Comparison of ENCODE assay signal across 20 cellular contexts in the genomic region with DNA sequence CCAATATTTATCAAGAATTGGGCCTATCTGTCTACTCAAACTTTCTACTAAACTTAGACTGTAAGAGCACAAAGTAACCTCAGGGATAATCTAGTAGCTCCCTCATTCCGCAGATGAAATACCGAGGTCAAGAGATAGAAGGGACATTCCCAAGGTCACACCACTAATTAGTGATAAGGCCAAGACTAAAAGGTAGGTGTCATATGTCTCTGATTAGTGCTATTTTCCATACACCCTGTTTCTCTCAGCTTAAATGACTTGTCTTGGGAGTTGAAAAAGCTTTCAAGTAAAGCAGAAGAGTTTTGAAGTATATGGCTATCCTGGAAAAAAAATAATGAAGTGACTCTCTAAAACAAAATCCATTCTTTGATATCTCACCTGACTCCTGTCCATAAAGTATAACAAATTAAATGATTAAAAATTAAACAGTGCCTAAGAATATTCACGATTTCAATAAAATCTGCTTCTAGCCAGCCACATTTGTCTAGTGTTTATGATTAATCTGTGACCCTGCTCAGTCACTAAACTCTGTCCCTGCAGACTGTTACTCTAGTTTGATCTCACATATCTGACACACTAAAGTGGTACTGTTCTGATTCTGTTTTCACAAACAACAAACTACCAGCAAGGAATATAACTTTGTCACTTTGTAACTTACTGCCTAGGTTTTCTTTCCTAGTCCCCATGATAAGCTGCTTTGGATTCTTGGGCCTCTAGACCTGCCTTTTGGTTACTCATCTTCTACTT. TPM values are rescaled to one million over a fixed set of nuclear protein-coding genes. Genes with fewer than 3 reads are reported as not detected.
DNase-seq lines count a peak whose midpoint lies in the region; ATAC-seq, FAIRE-seq and TF ChIP-seq lines count a peak whose summit lies in the region.
"Had no signal": no experiment of that assay in that cellular context is flagged by ENCODE, and none has a peak within 500 bp of the region (broad histone marks: within the 10 kb centered on the region; RNA-seq: fewer than 3 reads in every experiment).

No MANE protein-coding gene starts in this region.

- H3K9me3 Mint-ChIP-seq in activated T-cell treated with anti-CD3 and anti-CD28 coated beads, Interleukin-2, amount 50 U/mL, for 4 hours: no peaks in the 10 kb centered on the region
- H3K9me3 Mint-ChIP-seq in astrocyte (ENCODE audit: unreplicated experiment): no peaks in the 10 kb centered on the region
- H3K9me3 Mint-ChIP-seq in stimulated activated memory B cell treated with anti-CD40 and anti-IgM and Interleukin-4, amounts not matched to agents 10 μg/mL and 1 μg/mL and 100 μg/mL, for 72 hours: no peaks in the 10 kb centered on the region
- H3K9me3 Mint-ChIP-seq in Calu3 (ENCODE audit: low read depth, unreplicated experiment): no peaks in the 10 kb centered on the region

- H3K4me3 ChIP-seq in Loucy (ENCODE audit: low read length, poor library complexity, severe bottlenecking) (peak overlapping the region; percentile 78), astrocyte (ENCODE audit: insufficient read depth, low read depth, low read length) (no peak overlapping the region), HAP-1 (no peak overlapping the region)
- H3K4me3 ChIP-seq: right atrium auricular region, SJSA1, thyroid gland had no signal

- H3K9ac ChIP-seq in Loucy (ENCODE audit: low read depth, low read length, poor library complexity, severe bottlenecking): peak overlapping the region; percentile 97
- no peak overlapping the region for H3K9ac ChIP-seq in astrocyte (ENCODE audit: low read length)

- no peaks in the 10 kb centered on the region for H3K9me2 ChIP-seq in Loucy (replicated peaks; ENCODE audit: low read depth, low read length)

- peak; percentile 55 to 58 for ATAC-seq in activated T-cell treated with anti-CD3 and anti-CD28 coated beads, Interleukin-2, amount 50 U/mL, for 4 hours
- no peak for ATAC-seq in stimulated activated memory B cell treated with anti-CD40 and anti-IgM and Interleukin-4, amounts not matched to agents 10 μg/mL and 1 μg/mL and 100 μg/mL, for 72 hours
- ATAC-seq: left ventricle myocardium superior, Panc1 had no signal

- CTCF ChIA-PET in Calu3 (lab: Charles Lee): no interaction called here

- H3K36me3 Mint-ChIP-seq in activated T-cell treated with anti-CD3 and anti-CD28 coated beads, Interleukin-2, amount 50 U/mL, for 4 hours (ENCODE audit: insufficient read depth): peaks cover 26% of the 10 kb centered on the region
- H3K36me3 Mint-ChIP-seq in astrocyte (ENCODE audit: low read depth, unreplicated experiment) (no peaks in the 10 kb centered on the region), Calu3 (ENCODE audit: insufficient read depth, unreplicated experiment) (no peaks in the 10 kb centered on the region)
- H3K36me3 Mint-ChIP-seq in stimulated activated memory B cell treated with anti-CD40 and anti-IgM and Interleukin-4, amounts not matched to agents 10 μg/mL and 1 μg/mL and 100 μg/mL, for 72 hours: peaks cover 12% of the 10 kb centered on the region

- H3K4me1 ChIP-seq in Loucy (ENCODE audit: insufficient read depth, low read length, poor library complexity, severe bottlenecking) (peaks cover 67% of the 10 kb centered on the region), astrocyte (ENCODE audit: insufficient read depth, low read length) (no peaks in the 10 kb centered on the region), HAP-1 (no peaks in the 10 kb centered on the region)
- H3K4me1 ChIP-seq: right atrium auricular region, SJSA1 had no signal

- TF ChIP-seq CTCF in Loucy (conservative IDR thresholded peaks at IDR 0.05; ENCODE audit: low read length): no peak
- no peak for TF ChIP-seq CTCF in astrocyte (IDR thresholded peaks at IDR 0.05; ENCODE audit: insufficient read depth, low read depth, low read length)
- no peak for TF ChIP-seq CTCF in Calu3 (IDR thresholded peaks at IDR 0.05; ENCODE audit: unreplicated experiment)

- no peaks in the 10 kb centered on the region for H3K27me3 Mint-ChIP-seq in activated T-cell treated with anti-CD3 and anti-CD28 coated beads, Interleukin-2, amount 50 U/mL, for 4 hours (ENCODE audit: low read depth)
- H3K27me3 Mint-ChIP-seq in astrocyte (ENCODE audit: low read depth, unreplicated experiment): no peaks in the 10 kb centered on the region
- H3K27me3 Mint-ChIP-seq in stimulated activated memory B cell treated with anti-CD40 and anti-IgM and Interleukin-4, amounts not matched to agents 10 μg/mL and 1 μg/mL and 100 μg/mL, for 72 hours: no peaks in the 10 kb centered on the region
- H3K27me3 Mint-ChIP-seq in Calu3 (ENCODE audit: unreplicated experiment): no peaks in the 10 kb centered on the region

- H3K4me2 ChIP-seq in Loucy (ENCODE audit: low read depth, low read length, poor library complexity, severe bottlenecking) (peak overlapping the region; percentile 98), astrocyte (ENCODE audit: low read length) (no peak overlapping the region)

- FAIRE-seq in astrocyte (lab: Jason Lieb, UNC): peak; percentile 47

- H3K27me3 ChIP-seq in Loucy (ENCODE audit: insufficient read depth, low read length, poor library complexity, severe bottlenecking) (no peaks in the 10 kb centered on the region), astrocyte (ENCODE audit: insufficient read depth, low read length) (no peaks in the 10 kb centered on the region), HAP-1 (ENCODE audit: low read depth) (no peaks in the 10 kb centered on the region)
- H3K27me3 ChIP-seq: right atrium auricular region, SJSA1, thyroid gland had no signal

- intact Hi-C loops in Calu3 (cut with micrococcal nuclease; ENCODE audit: unreplicated experiment): no loop called here

- H3K36me3 ChIP-seq in Loucy (ENCODE audit: insufficient read depth, low read length) (0 out of 2 replicates have a peak, but pooled peaks cover 5% of the 10 kb centered on the region), astrocyte (ENCODE audit: insufficient read depth, low read length) (no peaks in the 10 kb centered on the region), HAP-1 (replicated peaks) (no peaks in the 10 kb centered on the region)
- H3K36me3 ChIP-seq: right atrium auricular region, SJSA1, thyroid gland had no signal

- in situ Hi-C loops in HAP-1 (cut with MboI; ENCODE audit: low sequenced_read_pairs): no loop called here

- H3K27ac ChIP-seq in astrocyte (ENCODE audit: low read depth, low read length): no peak overlapping the region
- H3K27ac ChIP-seq: right atrium auricular region, SJSA1, thyroid gland had no signal

- H3K27ac Mint-ChIP-seq in astrocyte (ENCODE audit: unreplicated experiment) (no peak overlapping the region), Calu3 (ENCODE audit: unreplicated experiment) (no peak overlapping the region)
- peak overlapping the region; percentile 77 for H3K27ac Mint-ChIP-seq in stimulated activated memory B cell treated with anti-CD40 and anti-IgM and Interleukin-4, amounts not matched to agents 10 μg/mL and 1 μg/mL and 100 μg/mL, for 72 hours

- no peak overlapping the region for H2AFZ ChIP-seq in Loucy (ENCODE audit: low read length)
- H2AFZ ChIP-seq in astrocyte (ENCODE audit: low read depth, low read length): no peak overlapping the region

- H3K9me3 ChIP-seq in Loucy (ENCODE audit: insufficient read depth, low read depth, low read length) (no peaks in the 10 kb centered on the region), astrocyte (ENCODE audit: insufficient read depth, low read depth, low read length) (no peaks in the 10 kb centered on the region), HAP-1 (no peaks in the 10 kb centered on the region)
- H3K9me3 ChIP-seq: right atrium auricular region, SJSA1, thyroid gland had no signal

- H4K20me1 ChIP-seq in Loucy (ENCODE audit: insufficient read depth, low read length, poor library complexity, severe bottlenecking): no peaks in the 10 kb centered on the region
- H4K20me1 ChIP-seq in astrocyte (ENCODE audit: insufficient read depth, low read length): no peaks in the 10 kb centered on the region

- peak overlapping the region; percentile 80 for H3K4me3 Mint-ChIP-seq in activated T-cell treated with anti-CD3 and anti-CD28 coated beads, Interleukin-2, amount 50 U/mL, for 4 hours
- no peak overlapping the region for H3K4me3 Mint-ChIP-seq in astrocyte (ENCODE audit: unreplicated experiment)
- H3K4me3 Mint-ChIP-seq in stimulated activated memory B cell treated with anti-CD40 and anti-IgM and Interleukin-4, amounts not matched to agents 10 μg/mL and 1 μg/mL and 100 μg/mL, for 72 hours: no peak overlapping the region
- H3K4me3 Mint-ChIP-seq in Calu3 (ENCODE audit: low read depth, unreplicated experiment): no peak overlapping the region

- H3K4me1 Mint-ChIP-seq in activated T-cell treated with anti-CD3 and anti-CD28 coated beads, Interleukin-2, amount 50 U/mL, for 4 hours (ENCODE audit: low read depth): peaks cover 68% of the 10 kb centered on the region
- H3K4me1 Mint-ChIP-seq in astrocyte (ENCODE audit: low read depth, unreplicated experiment): peaks cover 3% of the 10 kb centered on the region
- peaks cover 49% of the 10 kb centered on the region for H3K4me1 Mint-ChIP-seq in stimulated activated memory B cell treated with anti-CD40 and anti-IgM and Interleukin-4, amounts not matched to agents 10 μg/mL and 1 μg/mL and 100 μg/mL, for 72 hours
- no peaks in the 10 kb centered on the region for H3K4me1 Mint-ChIP-seq in Calu3 (ENCODE audit: low read depth, unreplicated experiment)

- DNase-seq in activated T-cell treated with anti-CD3 and anti-CD28 coated beads, Interleukin-2, amount 50 U/mL, for 4 hours: no peak
- no peak for DNase-seq in activated T-cell treated with anti-CD3 and anti-CD28 coated beads for 4 hours
- DNase-seq in astrocyte (ENCODE audit: low read depth): no peak
- DNase-seq in DMS153 treated with DMSO at 0.1 percent for 48 hours (lab: John Stamatoyannopoulos, UW; ENCODE audit: unreplicated experiment): no peak
- DNase-seq in HAP-1 (ENCODE audit: low spot score in 2 of 2): no peak
- DNase-seq in Calu3: no peak
- DNase-seq: activated CD4-positive, alpha-beta T cell treated with anti-CD3 and anti-CD28 coated beads, Interleukin-2, amount 50 U/mL, for 1 hour; head of caudate nucleus; KG1; left ventricle myocardium superior; NCI-H2029 treated with DMSO at 0.1 percent for 48 hours; NCI-H446 treated with DMSO at 0.1 percent for 48 hours; T1000; thyroid gland had no signal

- H3K79me2 ChIP-seq in Loucy (ENCODE audit: insufficient read depth, low read length) (peaks cover 96% of the 10 kb centered on the region), astrocyte (ENCODE audit: insufficient read depth, low read length) (no peaks in the 10 kb centered on the region)

- BruUV-seq in Calu3 (replicated peaks; lab: Mats Ljungman, UMichigan): no TSS peak

- no peaks in the 10 kb centered on the region for H3F3A ChIP-seq in Loucy (ENCODE audit: low read depth)

RNA-seq across cellular contexts. Expression of a gene that starts 10.3 kb away (rescaled TPM):
- total RNA-seq in activated T-cell treated with anti-CD3 and anti-CD28 coated beads, Interleukin-2, amount 50 U/mL, for 4 hours: 10 to 100 TPM; 13.2 to 24.8 (median 20.1) TPM
- total RNA-seq in astrocyte (not detected in 2 replicates), Calu3 (2022) (not detected in 2 replicates)
- total RNA-seq: osteoblast, SJSA1 had no signal

Comparison
In these comparisons a context has a peak if more than half of its experiments do, and no peak if none do; other contexts are left out.
1. RNA of a gene that starts 10.3 kb away (total RNA-seq): 13.2 to 24.8 TPM in activated T-cell treated with anti-CD3 and anti-CD28 coated beads, Interleukin-2, amount 50 U/mL, for 4 hours; not detected in Calu3 and not detected in astrocyte; every median in the first group is over 10 times any median in the second.